In genomic region chr9:137325791-137326190, GRCh38 we compare ENCODE assay signal across 15 cellular contexts. TPM values are rescaled to one million over a fixed set of nuclear protein-coding genes. Genes with fewer than 3 reads are reported as not detected.
A peak's percentile ranks its signal among the peaks of the same experiment; 100 is the strongest.
DNase-seq lines count a peak whose midpoint lies in the region; ATAC-seq and TF ChIP-seq lines count a peak whose summit lies in the region.
"Had no signal": no experiment of that assay in that cellular context is flagged by ENCODE, and none has a peak within 500 bp of the region (broad histone marks: within the 10 kb centered on the region; RNA-seq: fewer than 3 reads in every experiment).

No MANE protein-coding gene starts in this region.

- H3K4me3 Mint-ChIP-seq in natural killer cell treated with Interleukin-12 subunit alpha and Interleukin-12 subunit beta and Interleukin-15 and Interleukin-18, amount 100 ng/mL, for 72 hours, result no peak overlapping the region
- H3K4me3 Mint-ChIP-seq in natural killer cell (no peak overlapping the region), T-helper 17 cell (no peak overlapping the region), naive B cell (peak overlapping the region in 5 of 8 donors; percentile 65 to 94 (median 82)), T-cell (no peak overlapping the region)

- DNase-seq in natural killer cell treated with Interleukin-12 subunit alpha and Interleukin-12 subunit beta and Interleukin-15 and Interleukin-18, amount 100 ng/mL, for 72 hours (ENCODE audit: low spot score), result no peak
- DNase-seq in natural killer cell, result no peak
- no peak for DNase-seq in T-helper 17 cell
- DNase-seq in naive B cell, result no peak
- no peak for DNase-seq in left ventricle myocardium superior
- DNase-seq in T-cell, result no peak
- DNase-seq in ureter (ENCODE audit: low spot score), result no peak
- DNase-seq: ACHN; C1 segment of cervical spinal cord; CD4-positive, alpha-beta memory T cell; DMS153; DMS79 treated with DMSO at 0.1 percent for 48 hours; GDM1 had no signal

- peaks cover 16 to 19% of the 10 kb centered on the region in 2 donors for H3K4me1 Mint-ChIP-seq in natural killer cell treated with Interleukin-12 subunit alpha and Interleukin-12 subunit beta and Interleukin-15 and Interleukin-18, amount 100 ng/mL, for 72 hours (ENCODE audit: low read depth in 2 of 2)
- peaks cover 5 to 25% of the 10 kb centered on the region in 2 donors for H3K4me1 Mint-ChIP-seq in natural killer cell
- H3K4me1 Mint-ChIP-seq in T-helper 17 cell, result peaks cover 4% of the 10 kb centered on the region
- H3K4me1 Mint-ChIP-seq in naive B cell, result peaks cover 12 to 23% (median 21%) of the 10 kb centered on the region in 3 donors
- peaks cover 11 to 19% (median 13%) of the 10 kb centered on the region in 3 donors for H3K4me1 Mint-ChIP-seq in T-cell

- intact Hi-C loops in natural killer cell (cut with micrococcal nuclease) (no loop called here), left ventricle myocardium superior (cut with micrococcal nuclease) (loop anchor here (10.0 kb wide), 1 partner anchor 79 kb away; no protein-coding TSS in a partner anchor)

- H3K9me3 Mint-ChIP-seq in natural killer cell treated with Interleukin-12 subunit alpha and Interleukin-12 subunit beta and Interleukin-15 and Interleukin-18, amount 100 ng/mL, for 72 hours, result peaks cover 11% of the 10 kb centered on the region
- H3K9me3 Mint-ChIP-seq in natural killer cell (peaks cover 4 to 7% of the 10 kb centered on the region in 2 donors), naive B cell (peaks cover 0 to 2% (median 0%) of the 10 kb centered on the region in 7 donors), T-cell (peaks cover 0 to 7% (median 0%) of the 10 kb centered on the region in 3 donors)

- H3K27ac Mint-ChIP-seq in natural killer cell treated with Interleukin-12 subunit alpha and Interleukin-12 subunit beta and Interleukin-15 and Interleukin-18, amount 100 ng/mL, for 72 hours, result peak overlapping the region; percentile 76 to 88
- no peak overlapping the region for H3K27ac Mint-ChIP-seq in natural killer cell
- peak overlapping the region; percentile 29 for H3K27ac Mint-ChIP-seq in T-helper 17 cell
- peak overlapping the region; percentile 41 to 99 (median 92) for H3K27ac Mint-ChIP-seq in naive B cell
- peak overlapping the region in 1 of 2 donors; percentile 23 for H3K27ac Mint-ChIP-seq in T-cell

- POLR2A ChIA-PET in T-cell (lab: Charles Lee), result no interaction called here

- no peak for ATAC-seq in natural killer cell treated with Interleukin-12 subunit alpha and Interleukin-12 subunit beta and Interleukin-15 and Interleukin-18, amount 100 ng/mL, for 72 hours
- ATAC-seq in natural killer cell (no peak), T-helper 17 cell (no peak), naive B cell (ENCODE audit: low read depth in 2 of 2) (no peak), left ventricle myocardium superior (no peak), T-cell (replicated peaks in 1 of 4) (no peak)
- ATAC-seq: HCT116, HepG2 had no signal

- peaks cover 7% of the 10 kb centered on the region for H3K9me3 ChIP-seq in T-helper 17 cell (ENCODE audit: control insufficient read depth, low read length, poor library complexity, severe bottlenecking)

- H3K27me3 Mint-ChIP-seq in natural killer cell treated with Interleukin-12 subunit alpha and Interleukin-12 subunit beta and Interleukin-15 and Interleukin-18, amount 100 ng/mL, for 72 hours, result peaks cover 0 to 6% of the 10 kb centered on the region in 2 donors
- H3K27me3 Mint-ChIP-seq in natural killer cell (ENCODE audit: low read depth in 2 of 2) (peaks cover 3 to 14% of the 10 kb centered on the region in 2 donors), T-helper 17 cell (peaks cover 14% of the 10 kb centered on the region), naive B cell (no peaks in the 10 kb centered on the region), T-cell (peaks cover 17 to 35% of the 10 kb centered on the region in 2 donors)

- peaks cover 16% of the 10 kb centered on the region for H3K36me3 Mint-ChIP-seq in natural killer cell treated with Interleukin-12 subunit alpha and Interleukin-12 subunit beta and Interleukin-15 and Interleukin-18, amount 100 ng/mL, for 72 hours
- H3K36me3 Mint-ChIP-seq in natural killer cell (no peaks in the 10 kb centered on the region), T-helper 17 cell (ENCODE audit: low read depth) (no peaks in the 10 kb centered on the region), naive B cell (no peaks in the 10 kb centered on the region), T-cell (no peaks in the 10 kb centered on the region)
- H3K36me3 Mint-ChIP-seq: CD4-positive, alpha-beta memory T cell had no signal

- CTCF ChIA-PET in T-cell (lab: Charles Lee), result no interaction called here

- TF ChIP-seq CTCF in natural killer cell (IDR thresholded peaks at IDR 0.05), result no peak

RNA-seq across cellular contexts. Expression of gene NRARP, which starts 23.7 kb away (rescaled TPM):
- total RNA-seq in natural killer cell treated with Interleukin-12 subunit alpha and Interleukin-12 subunit beta and Interleukin-15 and Interleukin-18, amount 100 ng/mL, for 72 hours, result 1 to 10 TPM in 1 of 2 donors, under 1 TPM in 1; 0.88 to 2.6 TPM
- 1 to 10 TPM in 2 of 3 donors, under 1 TPM in 1; 0.88 to 2.3 (median 1.2) TPM for total RNA-seq in natural killer cell
- under 1 TPM; 0.42 to 0.91 TPM for total RNA-seq in T-helper 17 cell
- under 1 TPM in 1 of 6 donors, not detected in 5; 0.37 TPM for polyA plus RNA-seq in naive B cell (ENCODE audit: low read depth in 6 of 6)
- 4.0 TPM for total RNA-seq in left ventricle myocardium superior
- 1 to 10 TPM in 4 of 5 donors, under 1 TPM in 1; 0.55 to 2.7 (median 1.7) TPM for total RNA-seq in T-cell
- 7.1 TPM for total RNA-seq in ureter
- polyA plus RNA-seq: CD4-positive, alpha-beta memory T cell had no signal

RNA-seq across cellular contexts. Expression of gene TOR4A, which starts 48.3 kb away (rescaled TPM):
- total RNA-seq in natural killer cell treated with Interleukin-12 subunit alpha and Interleukin-12 subunit beta and Interleukin-15 and Interleukin-18, amount 100 ng/mL, for 72 hours, result 10 to 100 TPM; 31.1 to 38.4 TPM
- total RNA-seq in natural killer cell, result 10 to 100 TPM; 16.3 to 24.6 (median 19.2) TPM
- total RNA-seq in T-helper 17 cell, result 1 to 10 TPM; 2.1 to 4.0 TPM
- 1 to 10 TPM; 2.4 to 6.2 (median 4.1) TPM for polyA plus RNA-seq in naive B cell (ENCODE audit: low read depth in 6 of 6)
- 19.3 TPM for total RNA-seq in left ventricle myocardium superior
- 1 to 10 TPM; 2.2 to 5.6 (median 3.2) TPM for total RNA-seq in T-cell
- total RNA-seq in ureter, result 15.4 TPM

Comparison
In these comparisons a context has a peak if more than half of its experiments do, and no peak if none do; other contexts are left out.
1. H3K27ac Mint-ChIP-seq: peak in natural killer cell treated with Interleukin-12 subunit alpha and Interleukin-12 subunit beta and Interleukin-15 and Interleukin-18, amount 100 ng/mL, for 72 hours (2 of 2), T-helper 17 cell (single experiment) and naive B cell (6 of 6); none in natural killer cell (0 of 2).
2. H3K4me3 Mint-ChIP-seq: peak in naive B cell (5 of 8); none in natural killer cell treated with Interleukin-12 subunit alpha and Interleukin-12 subunit beta and Interleukin-15 and Interleukin-18, amount 100 ng/mL, for 72 hours (single experiment), natural killer cell (single experiment), T-helper 17 cell (single experiment) and T-cell (0 of 3).